Comparison of ENCODE assay signal across 8 cellular contexts in genomic region chr1:150009604-150010387, GRCh38. TPM values are rescaled to one million over a fixed set of nuclear protein-coding genes. Genes with fewer than 3 reads are reported as not detected.
A peak's percentile ranks its signal among the peaks of the same experiment; 100 is the strongest.
DNase-seq lines count a peak whose midpoint lies in the region; ATAC-seq and TF ChIP-seq lines count a peak whose summit lies in the region.

No MANE protein-coding gene starts in this region.

- peaks cover 22% of the 10 kb centered on the region for H3K4me1 Mint-ChIP-seq in endothelial cell (ENCODE audit: unreplicated experiment)
- peaks cover 57% of the 10 kb centered on the region for H3K4me1 Mint-ChIP-seq in mesothelial cell of epicardium

- ATAC-seq in HG02763 (IDR thresholded peaks at IDR 0.05; ENCODE audit: unreplicated experiment): peak; percentile 7

- peak overlapping the region; percentile 99 for H3K27ac Mint-ChIP-seq in endothelial cell (ENCODE audit: unreplicated experiment)
- H3K27ac Mint-ChIP-seq in mesothelial cell of epicardium: peak overlapping the region; percentile 100

- DNase-seq in DMS53 treated with DMSO at 0.1 percent for 48 hours (lab: John Stamatoyannopoulos, UW; ENCODE audit: unreplicated experiment) (peak; percentile 40), NCI-H460 (ENCODE audit: extremely low read depth, low read depth) (peak; percentile 33), endothelial cell (ENCODE audit: low spot score) (peak; percentile 19), mesothelial cell of epicardium (ENCODE audit: low spot score in 2 of 2, unreplicated experiment in 2 of 2) (no peak), NOMO-1 treated with DMSO at 0.1 percent for 48 hours (lab: John Stamatoyannopoulos, UW; ENCODE audit: unreplicated experiment) (no peak)
- DNase-seq in activated CD8-positive, alpha-beta memory T cell treated with anti-CD3 and anti-CD28 coated beads for 48 hours (ENCODE audit: low read depth in 2 of 3, low spot score in 2 of 3): peak in 2 of 3 experiments; percentile 7 to 38
- DNase-seq in stimulated activated CD8-positive, alpha-beta memory T cell treated with anti-CD3 and anti-CD28 coated beads, Interleukin-15, amount 100 ng/mL, for 1 hour (ENCODE audit: low read depth): peak; percentile 5

- H3K27me3 Mint-ChIP-seq in endothelial cell (ENCODE audit: unreplicated experiment) (peaks cover 1% of the 10 kb centered on the region), mesothelial cell of epicardium (ENCODE audit: low read depth) (no peaks in the 10 kb centered on the region)

- H3K9me3 Mint-ChIP-seq in endothelial cell (ENCODE audit: unreplicated experiment): no peaks in the 10 kb centered on the region
- H3K9me3 Mint-ChIP-seq in mesothelial cell of epicardium: no peaks in the 10 kb centered on the region

- peak overlapping the region; percentile 100 for H3K4me3 Mint-ChIP-seq in endothelial cell (ENCODE audit: unreplicated experiment)
- H3K4me3 Mint-ChIP-seq in mesothelial cell of epicardium: peak overlapping the region; percentile 99

- no peak for TF ChIP-seq CTCF in endothelial cell (IDR thresholded peaks at IDR 0.05; ENCODE audit: unreplicated experiment)
- no peak for TF ChIP-seq CTCF in mesothelial cell of epicardium (IDR thresholded peaks at IDR 0.05; ENCODE audit: unreplicated experiment)

- no peaks in the 10 kb centered on the region for H3K36me3 Mint-ChIP-seq in endothelial cell (ENCODE audit: low read depth, unreplicated experiment)
- no peaks in the 10 kb centered on the region for H3K36me3 Mint-ChIP-seq in mesothelial cell of epicardium

RNA-seq across cellular contexts. Expression of gene OTUD7B, which starts 0.7 kb away (rescaled TPM):
- total RNA-seq in NCI-H460 (2014; rRNA removed; shearing (Covaris generic)): 18.9 TPM in 2 replicates
- polyA plus RNA-seq in NCI-H460 (2014; cell fraction: nucleus; rRNA removed): 3.0 and 4.1 TPM in 2 replicates
- total RNA-seq in endothelial cell (ENCODE audit: unreplicated experiment): 20.4 TPM
- total RNA-seq in mesothelial cell of epicardium: 48.5 to 50.7 TPM (median 48.9 TPM) in 3 replicates

RNA-seq across cellular contexts. Expression of gene VPS45, which starts 57.8 kb away (rescaled TPM):
- total RNA-seq in NCI-H460 (2014; rRNA removed; shearing (Covaris generic)): 43.4 and 46.9 TPM in 2 replicates
- 56.0 and 69.5 TPM in 2 replicates for polyA plus RNA-seq in NCI-H460 (2014; cell fraction: nucleus; rRNA removed)
- 32.5 TPM for total RNA-seq in endothelial cell (ENCODE audit: unreplicated experiment)
- 51.3 to 56.5 TPM (median 53.0 TPM) in 3 replicates for total RNA-seq in mesothelial cell of epicardium

Comparison
In these comparisons a context has a peak if more than half of its experiments do, and no peak if none do; other contexts are left out.
1. DNase-seq: peak in DMS53 treated with DMSO at 0.1 percent for 48 hours (single experiment), NCI-H460 (single experiment), activated CD8-positive, alpha-beta memory T cell treated with anti-CD3 and anti-CD28 coated beads for 48 hours (2 of 3), endothelial cell (single experiment) and stimulated activated CD8-positive, alpha-beta memory T cell treated with anti-CD3 and anti-CD28 coated beads, Interleukin-15, amount 100 ng/mL, for 1 hour (single experiment); none in mesothelial cell of epicardium (0 of 2) and NOMO-1 treated with DMSO at 0.1 percent for 48 hours (single experiment).